In the genomic region with DNA sequence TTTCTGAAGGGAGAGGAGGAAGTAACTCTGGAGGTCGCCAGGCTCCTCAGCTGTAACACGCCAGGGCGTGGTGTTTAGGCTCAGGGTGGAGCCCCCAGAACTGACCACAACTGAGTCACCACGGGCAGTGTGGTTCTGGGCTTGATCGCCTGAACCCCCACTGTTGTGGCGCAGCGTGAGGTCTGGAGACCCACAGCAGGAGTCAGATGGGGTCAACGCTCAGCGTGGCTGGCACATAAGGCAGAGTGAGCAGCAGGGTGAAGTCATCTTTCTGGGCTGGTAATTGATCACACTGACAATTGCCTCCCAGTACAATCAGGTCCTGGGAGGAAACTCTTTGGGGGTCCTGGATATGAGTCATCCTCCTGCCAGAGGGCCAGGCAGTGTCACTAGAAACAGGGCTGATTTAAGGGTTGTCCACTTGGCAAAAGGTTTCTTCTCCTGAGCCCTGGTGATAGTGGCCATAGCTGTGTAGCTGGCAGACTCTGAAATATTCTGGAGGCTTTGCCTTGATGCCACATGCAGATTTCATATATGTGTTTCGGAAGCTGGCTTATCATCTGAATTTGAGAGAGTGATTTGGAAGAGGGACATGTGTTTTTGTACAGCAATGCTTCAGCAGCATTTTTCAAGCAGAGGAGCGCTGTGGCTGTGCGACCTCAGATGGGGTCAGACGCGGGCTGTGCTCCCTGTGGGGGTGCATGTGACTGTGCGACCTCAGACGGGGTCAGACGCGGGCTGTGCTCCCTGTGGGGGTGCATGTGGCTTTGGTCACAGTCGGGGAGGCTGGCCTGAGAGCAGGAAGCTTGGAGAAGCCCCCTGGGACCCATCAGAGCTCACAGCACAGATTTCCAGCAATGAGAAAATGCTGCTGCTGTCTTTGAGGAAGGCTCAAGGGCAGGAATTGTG, we compare ENCODE assay signal across 8 cellular contexts. TPM values are rescaled to one million over a fixed set of nuclear protein-coding genes. Genes with fewer than 3 reads are reported as not detected.
DNase-seq lines count a peak whose midpoint lies in the region; ATAC-seq and TF ChIP-seq lines count a peak whose summit lies in the region.

No MANE protein-coding gene starts in this region.

- peak overlapping the region; percentile 16; the same call in 1 of the 2 replicates for H3K4me3 ChIP-seq in BLaER1

- no peaks in the 10 kb centered on the region for H3K27me3 ChIP-seq in BLaER1

- no peaks in the 10 kb centered on the region for H3K9me3 Mint-ChIP-seq in MCF 10A (ENCODE audit: unreplicated experiment)

- no peaks in the 10 kb centered on the region for H3K9me3 ChIP-seq in BLaER1

- peaks cover 46% of the 10 kb centered on the region for H4K20me1 ChIP-seq in BLaER1

- ATAC-seq in SK-N-SH treated with all-trans-retinoic acid at 6 μM for 48 hours (peak; percentile 74), HG02678 (IDR thresholded peaks at IDR 0.05; ENCODE audit: unreplicated experiment) (no peak)

- no peaks in the 10 kb centered on the region for H3K27me3 Mint-ChIP-seq in MCF 10A (ENCODE audit: insufficient read depth, unreplicated experiment)

- TF ChIP-seq CTCF in MCF 10A (IDR thresholded peaks at IDR 0.05; ENCODE audit: unreplicated experiment), result no peak

- no peak overlapping the region for H3K4me3 Mint-ChIP-seq in MCF 10A (ENCODE audit: unreplicated experiment)

- H3K27ac ChIP-seq in BLaER1, result 0 out of 2 replicates have a peak overlapping the region, but pooled peaks have one; percentile 3

- H3K4me1 Mint-ChIP-seq in MCF 10A (ENCODE audit: insufficient read depth, unreplicated experiment), result peaks cover 18% of the 10 kb centered on the region

- 0 out of 2 replicates have a peak, but pooled peaks cover 6% of the 10 kb centered on the region for H3K36me3 ChIP-seq in BLaER1

- BruUV-seq in MCF 10A (replicated peaks; lab: Mats Ljungman, UMichigan), result no TSS peak

- intact Hi-C loops in MCF 10A (cut with micrococcal nuclease), result no loop called here

- peaks cover 54% of the 10 kb centered on the region for H3K4me1 ChIP-seq in BLaER1

- CTCF ChIA-PET in MCF 10A (lab: Yijun Ruan, JAX), result interaction anchor here (0.6 kb wide), 1 partner anchor 419 kb away, joined by 5 read pairs; no protein-coding TSS in a partner anchor

- no peak overlapping the region for H3K9ac ChIP-seq in BLaER1

- POLR2A ChIA-PET in MCF 10A (lab: Yijun Ruan, JAX), result interaction anchor here (1.2 kb wide), 1 partner anchor 10 kb away, joined by 3 read pairs; no protein-coding TSS in a partner anchor

- DNase-seq in HCEC 1CT, result peak; percentile 90
- DNase-seq in MCF 10A (ENCODE audit: unreplicated experiment), result no peak
- peak; percentile 90 for DNase-seq in mesenteric fat pad (ENCODE audit: low spot score)
- no peak for DNase-seq in GM19240 (ENCODE audit: insufficient read length, low spot score)
- DNase-seq in NAMALWA (ENCODE audit: low spot score), result no peak

- H3K36me3 Mint-ChIP-seq in MCF 10A (ENCODE audit: insufficient read depth, unreplicated experiment), result no peaks in the 10 kb centered on the region

- H3K4me2 ChIP-seq in BLaER1, result peak overlapping the region; percentile 86

- peak overlapping the region; percentile 40 for H3K27ac Mint-ChIP-seq in MCF 10A (ENCODE audit: low read depth, unreplicated experiment)

TF ChIP-seq in SK-N-SH treated with all-trans-retinoic acid at 6 μM for 48 hours, 23 proteins besides CTCF, POLR2A, EP300 and RAD21:
- no peak for TF ChIP-seq RARB (CRISPR knock-in tag; IDR thresholded peaks at IDR 0.05)
- TF ChIP-seq, protein P1, sequence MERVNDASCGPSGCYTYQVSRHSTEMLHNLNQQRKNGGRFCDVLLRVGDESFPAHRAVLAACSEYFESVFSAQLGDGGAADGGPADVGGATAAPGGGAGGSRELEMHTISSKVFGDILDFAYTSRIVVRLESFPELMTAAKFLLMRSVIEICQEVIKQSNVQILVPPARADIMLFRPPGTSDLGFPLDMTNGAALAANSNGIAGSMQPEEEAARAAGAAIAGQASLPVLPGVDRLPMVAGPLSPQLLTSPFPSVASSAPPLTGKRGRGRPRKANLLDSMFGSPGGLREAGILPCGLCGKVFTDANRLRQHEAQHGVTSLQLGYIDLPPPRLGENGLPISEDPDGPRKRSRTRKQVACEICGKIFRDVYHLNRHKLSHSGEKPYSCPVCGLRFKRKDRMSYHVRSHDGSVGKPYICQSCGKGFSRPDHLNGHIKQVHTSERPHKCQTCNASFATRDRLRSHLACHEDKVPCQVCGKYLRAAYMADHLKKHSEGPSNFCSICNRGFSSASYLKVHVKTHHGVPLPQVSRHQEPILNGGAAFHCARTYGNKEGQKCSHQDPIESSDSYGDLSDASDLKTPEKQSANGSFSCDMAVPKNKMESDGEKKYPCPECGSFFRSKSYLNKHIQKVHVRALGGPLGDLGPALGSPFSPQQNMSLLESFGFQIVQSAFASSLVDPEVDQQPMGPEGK (CRISPR knock-in tag; IDR thresholded peaks at IDR 0.05; ENCODE audit: borderline replicate concordance), result peak; percentile 48; the same call in 1 of the 2 replicates
- TF ChIP-seq SNAI2 (CRISPR knock-in tag; IDR thresholded peaks at IDR 0.05), result peak; percentile 53; the same call in 1 of the 2 replicates
- peak; percentile 79 for TF ChIP-seq ZFP3 (CRISPR knock-in tag; IDR thresholded peaks at IDR 0.05)
- TF ChIP-seq, protein P2, sequence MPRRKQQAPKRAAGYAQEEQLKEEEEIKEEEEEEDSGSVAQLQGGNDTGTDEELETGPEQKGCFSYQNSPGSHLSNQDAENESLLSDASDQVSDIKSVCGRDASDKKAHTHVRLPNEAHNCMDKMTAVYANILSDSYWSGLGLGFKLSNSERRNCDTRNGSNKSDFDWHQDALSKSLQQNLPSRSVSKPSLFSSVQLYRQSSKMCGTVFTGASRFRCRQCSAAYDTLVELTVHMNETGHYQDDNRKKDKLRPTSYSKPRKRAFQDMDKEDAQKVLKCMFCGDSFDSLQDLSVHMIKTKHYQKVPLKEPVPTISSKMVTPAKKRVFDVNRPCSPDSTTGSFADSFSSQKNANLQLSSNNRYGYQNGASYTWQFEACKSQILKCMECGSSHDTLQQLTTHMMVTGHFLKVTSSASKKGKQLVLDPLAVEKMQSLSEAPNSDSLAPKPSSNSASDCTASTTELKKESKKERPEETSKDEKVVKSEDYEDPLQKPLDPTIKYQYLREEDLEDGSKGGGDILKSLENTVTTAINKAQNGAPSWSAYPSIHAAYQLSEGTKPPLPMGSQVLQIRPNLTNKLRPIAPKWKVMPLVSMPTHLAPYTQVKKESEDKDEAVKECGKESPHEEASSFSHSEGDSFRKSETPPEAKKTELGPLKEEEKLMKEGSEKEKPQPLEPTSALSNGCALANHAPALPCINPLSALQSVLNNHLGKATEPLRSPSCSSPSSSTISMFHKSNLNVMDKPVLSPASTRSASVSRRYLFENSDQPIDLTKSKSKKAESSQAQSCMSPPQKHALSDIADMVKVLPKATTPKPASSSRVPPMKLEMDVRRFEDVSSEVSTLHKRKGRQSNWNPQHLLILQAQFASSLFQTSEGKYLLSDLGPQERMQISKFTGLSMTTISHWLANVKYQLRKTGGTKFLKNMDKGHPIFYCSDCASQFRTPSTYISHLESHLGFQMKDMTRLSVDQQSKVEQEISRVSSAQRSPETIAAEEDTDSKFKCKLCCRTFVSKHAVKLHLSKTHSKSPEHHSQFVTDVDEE (CRISPR knock-in tag; IDR thresholded peaks at IDR 0.05), result no peak
- TF ChIP-seq TCF4 (CRISPR knock-in tag; IDR thresholded peaks at IDR 0.05; ENCODE audit: borderline replicate concordance), result no peak
- TF ChIP-seq, protein P3, sequence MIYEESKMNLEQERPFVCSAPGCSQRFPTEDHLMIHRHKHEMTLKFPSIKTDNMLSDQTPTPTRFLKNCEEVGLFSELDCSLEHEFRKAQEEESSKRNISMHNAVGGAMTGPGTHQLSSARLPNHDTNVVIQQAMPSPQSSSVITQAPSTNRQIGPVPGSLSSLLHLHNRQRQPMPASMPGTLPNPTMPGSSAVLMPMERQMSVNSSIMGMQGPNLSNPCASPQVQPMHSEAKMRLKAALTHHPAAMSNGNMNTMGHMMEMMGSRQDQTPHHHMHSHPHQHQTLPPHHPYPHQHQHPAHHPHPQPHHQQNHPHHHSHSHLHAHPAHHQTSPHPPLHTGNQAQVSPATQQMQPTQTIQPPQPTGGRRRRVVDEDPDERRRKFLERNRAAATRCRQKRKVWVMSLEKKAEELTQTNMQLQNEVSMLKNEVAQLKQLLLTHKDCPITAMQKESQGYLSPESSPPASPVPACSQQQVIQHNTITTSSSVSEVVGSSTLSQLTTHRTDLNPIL (CRISPR knock-in tag; IDR thresholded peaks at IDR 0.05; ENCODE audit: low read depth), result peak; percentile 55; the same call in 1 of the 2 replicates
- 0 out of 2 replicates have a peak, but pooled peaks have one; percentile 84 for TF ChIP-seq GLIS3 (CRISPR knock-in tag; IDR thresholded peaks at IDR 0.05)
- TF ChIP-seq, protein P4, sequence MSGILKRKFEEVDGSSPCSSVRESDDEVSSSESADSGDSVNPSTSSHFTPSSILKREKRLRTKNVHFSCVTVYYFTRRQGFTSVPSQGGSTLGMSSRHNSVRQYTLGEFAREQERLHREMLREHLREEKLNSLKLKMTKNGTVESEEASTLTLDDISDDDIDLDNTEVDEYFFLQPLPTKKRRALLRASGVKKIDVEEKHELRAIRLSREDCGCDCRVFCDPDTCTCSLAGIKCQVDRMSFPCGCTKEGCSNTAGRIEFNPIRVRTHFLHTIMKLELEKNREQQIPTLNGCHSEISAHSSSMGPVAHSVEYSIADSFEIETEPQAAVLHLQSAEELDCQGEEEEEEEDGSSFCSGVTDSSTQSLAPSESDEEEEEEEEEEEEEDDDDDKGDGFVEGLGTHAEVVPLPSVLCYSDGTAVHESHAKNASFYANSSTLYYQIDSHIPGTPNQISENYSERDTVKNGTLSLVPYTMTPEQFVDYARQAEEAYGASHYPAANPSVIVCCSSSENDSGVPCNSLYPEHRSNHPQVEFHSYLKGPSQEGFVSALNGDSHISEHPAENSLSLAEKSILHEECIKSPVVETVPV (CRISPR knock-in tag; IDR thresholded peaks at IDR 0.05), result peak; percentile 50; the same call in 1 of the 2 replicates
TF ChIP-seq in SK-N-SH treated with all-trans-retinoic acid at 6 μM for 48 hours: peak in this region for 6.

RNA-seq across cellular contexts. Expression of a gene that starts 50.0 kb away (rescaled TPM):
- total RNA-seq in MCF 10A (2022) (8.9 and 10.3 TPM in 2 replicates), mesenteric fat pad (7.5 TPM)

Comparison
In these comparisons a context has a peak if more than half of its experiments do, and no peak if none do; other contexts are left out.
1. DNase-seq: peak in HCEC 1CT (single experiment) and mesenteric fat pad (single experiment); none in MCF 10A (single experiment), GM19240 (single experiment) and NAMALWA (single experiment).